In the genomic region with DNA sequence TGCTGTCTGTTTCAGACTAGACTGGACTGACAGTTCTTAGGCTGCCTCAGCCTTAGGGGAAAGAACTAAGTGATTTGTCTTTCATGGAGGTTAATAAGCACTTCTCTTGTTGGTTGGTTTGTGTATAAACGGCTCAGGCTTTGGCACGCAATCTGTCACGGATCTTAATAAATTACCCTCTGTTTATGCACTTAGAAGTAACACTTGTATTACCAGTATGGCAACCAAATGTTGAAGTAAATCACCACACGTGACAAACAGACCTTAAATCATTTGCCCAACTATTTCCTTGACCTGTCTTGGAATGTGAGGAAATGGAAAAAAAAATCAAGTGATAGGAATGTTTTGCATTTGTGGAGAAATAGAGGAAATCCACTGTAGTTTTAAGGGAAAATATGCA, we compare ENCODE assay signal across 1 cellular context.
TF ChIP-seq lines count a peak whose summit lies in the region.

No MANE protein-coding gene starts in this region.

TF ChIP-seq in Ishikawa, 13 proteins besides CTCF, POLR2A, EP300 and RAD21 (continued from another document):
- TF ChIP-seq USF1 (IDR thresholded peaks at IDR 0.05) (peak; percentile 68), TCF12 (IDR thresholded peaks at IDR 0.05; ENCODE audit: low read depth) (peak; percentile 77), MAX (IDR thresholded peaks at IDR 0.05) (peak; percentile 22; the same call in 1 of the 2 replicates), EGR1 (IDR thresholded peaks at IDR 0.05) (no peak)
